ENCODE assay signal across 8 cellular contexts in genomic region chr1:44294588-44295007, GRCh38.
DNase-seq lines count a peak whose midpoint lies in the region; ATAC-seq, FAIRE-seq and TF ChIP-seq lines count a peak whose summit lies in the region.

No MANE protein-coding gene starts in this region.

- H3K27ac Mint-ChIP-seq in astrocyte (ENCODE audit: unreplicated experiment), result no peak overlapping the region

- H3K36me3 ChIP-seq in astrocyte (ENCODE audit: insufficient read depth, low read length), result peaks cover 4% of the 10 kb centered on the region

- H3K27me3 ChIP-seq in astrocyte (ENCODE audit: insufficient read depth, low read length), result no peaks in the 10 kb centered on the region

- H3K4me1 Mint-ChIP-seq in astrocyte (ENCODE audit: low read depth, unreplicated experiment), result no peaks in the 10 kb centered on the region

- ATAC-seq in left colon (peak; percentile 80), HG03354 (IDR thresholded peaks at IDR 0.05; ENCODE audit: poor library complexity, severe bottlenecking, unreplicated experiment) (no peak), GM21423 (IDR thresholded peaks at IDR 0.05; ENCODE audit: unreplicated experiment) (no peak), GM19467 (IDR thresholded peaks at IDR 0.05; ENCODE audit: unreplicated experiment) (no peak)

- H3K4me2 ChIP-seq in astrocyte (ENCODE audit: low read length), result no peak overlapping the region

- H3K4me3 ChIP-seq in astrocyte (ENCODE audit: insufficient read depth, low read depth, low read length), result no peak overlapping the region

- H3K4me1 ChIP-seq in astrocyte (ENCODE audit: insufficient read depth, low read length), result no peaks in the 10 kb centered on the region

- no peak for FAIRE-seq in astrocyte (lab: Jason Lieb, UNC)

- no peak overlapping the region for H3K9ac ChIP-seq in astrocyte (ENCODE audit: low read length)

- no peaks in the 10 kb centered on the region for H3K27me3 Mint-ChIP-seq in astrocyte (ENCODE audit: low read depth, unreplicated experiment)

- H3K27ac ChIP-seq in 22Rv1 (no peak overlapping the region), astrocyte (ENCODE audit: low read depth, low read length) (no peak overlapping the region)

- no peaks in the 10 kb centered on the region for H3K9me3 ChIP-seq in astrocyte (ENCODE audit: insufficient read depth, low read depth, low read length)

- H3K9me3 Mint-ChIP-seq in astrocyte (ENCODE audit: unreplicated experiment), result no peaks in the 10 kb centered on the region

- TF ChIP-seq CTCF in 22Rv1 (IDR thresholded peaks at IDR 0.05), result peak; percentile 21; the same call in 1 of the 2 replicates
- TF ChIP-seq CTCF in astrocyte (IDR thresholded peaks at IDR 0.05; ENCODE audit: insufficient read depth, low read depth, low read length), result peak; percentile 9

- DNase-seq in HuH-7 (ENCODE audit: low spot score), result peak; percentile 74
- peak; percentile 80 for DNase-seq in astrocyte (ENCODE audit: low read depth)
- peak; percentile 42 to 71 for DNase-seq in left colon
- DNase-seq in MV-4-11 (lab: John Stamatoyannopoulos, UW), result no peak

- H3K4me3 Mint-ChIP-seq in astrocyte (ENCODE audit: unreplicated experiment), result no peak overlapping the region

- peaks cover 38% of the 10 kb centered on the region for H3K36me3 Mint-ChIP-seq in astrocyte (ENCODE audit: low read depth, unreplicated experiment)

- H3K79me2 ChIP-seq in astrocyte (ENCODE audit: insufficient read depth, low read length), result no peaks in the 10 kb centered on the region

- H4K20me1 ChIP-seq in astrocyte (ENCODE audit: insufficient read depth, low read length), result peaks cover 56% of the 10 kb centered on the region

- intact Hi-C loops in left colon (cut with DNase I, micrococcal nuclease), result no loop called here

- H2AFZ ChIP-seq in astrocyte (ENCODE audit: low read depth, low read length), result no peak overlapping the region
